Comparison of ENCODE assay signal across 8 cellular contexts in genomic region chr10:16843252-16843870, GRCh38. TPM values are rescaled to one million over a fixed set of nuclear protein-coding genes. Genes with fewer than 3 reads are reported as not detected.
DNase-seq lines count a peak whose midpoint lies in the region; ATAC-seq, FAIRE-seq and TF ChIP-seq lines count a peak whose summit lies in the region.

No MANE protein-coding gene starts in this region.

- CTCF ChIA-PET in activated CD8-positive, alpha-beta T cell treated with anti-CD3 and anti-CD28 coated beads for 36 hours (lab: Charles Lee), result interaction anchor here (0.6 to 2.9 kb wide), 13 partner anchors 9 to 446 kb away, joined by 3 to 12 read pairs (median 3); no protein-coding TSS in a partner anchor

- WGBS in heart left ventricle, 4 donors, result 0% methylated on average over 1 of the region's 1 CpG

- H3K9me3 ChIP-seq in heart left ventricle, result no peaks in the 10 kb centered on the region

- intact Hi-C loops in activated CD8-positive, alpha-beta T cell treated with anti-CD3 and anti-CD28 coated beads for 36 hours (cut with micrococcal nuclease), result loop anchor here (1.0 kb wide), 1 partner anchor 414 kb away; no protein-coding TSS in a partner anchor
- intact Hi-C loops in heart left ventricle (cut with DNase I), result loop anchor here (1.0 to 10.0 kb wide), 7 partner anchors 413 to 591 kb away; no protein-coding TSS in a partner anchor
- intact Hi-C loops in activated T-helper 2 cell treated with anti-CD3 and anti-CD28 coated beads, Interferon-gamma antibody, Interleukin-2, Interleukin-4, amounts not matched to agents 10 μg/mL and 5 μg/mL and 100 μg/mL, durations not matched to agents 14 hours and 24 hours and 36 hours (cut with micrococcal nuclease), result loop anchor here (1.0 to 5.0 kb wide), 3 partner anchors 184 to 584 kb away; no protein-coding TSS in a partner anchor

- peak; percentile 71 for TF ChIP-seq CTCF in D721Med (IDR thresholded peaks at IDR 0.05; ENCODE audit: insufficient read depth, missing control alignments)
- peak; percentile 78 for TF ChIP-seq CTCF in activated CD8-positive, alpha-beta T cell treated with anti-CD3 and anti-CD28 coated beads for 36 hours (IDR thresholded peaks at IDR 0.05)
- TF ChIP-seq CTCF in heart left ventricle (IDR thresholded peaks at IDR 0.05), result peak; percentile 58 to 79 (median 68)

- H3K27ac Mint-ChIP-seq in activated CD8-positive, alpha-beta T cell treated with anti-CD3 and anti-CD28 coated beads for 36 hours, result no peak overlapping the region
- no peak overlapping the region for H3K27ac Mint-ChIP-seq in activated T-helper 2 cell treated with anti-CD3 and anti-CD28 coated beads, Interferon-gamma antibody, Interleukin-2, Interleukin-4, amounts not matched to agents 10 μg/mL and 5 μg/mL and 100 μg/mL, durations not matched to agents 14 hours and 24 hours and 36 hours

- H3K4me1 Mint-ChIP-seq in activated CD8-positive, alpha-beta T cell treated with anti-CD3 and anti-CD28 coated beads for 36 hours (ENCODE audit: low read depth), result no peaks in the 10 kb centered on the region
- peaks cover 2% of the 10 kb centered on the region for H3K4me1 Mint-ChIP-seq in activated T-helper 2 cell treated with anti-CD3 and anti-CD28 coated beads, Interferon-gamma antibody, Interleukin-2, Interleukin-4, amounts not matched to agents 10 μg/mL and 5 μg/mL and 100 μg/mL, durations not matched to agents 14 hours and 24 hours and 36 hours (ENCODE audit: low read depth)

- H3K36me3 Mint-ChIP-seq in activated CD8-positive, alpha-beta T cell treated with anti-CD3 and anti-CD28 coated beads for 36 hours (ENCODE audit: low read depth), result no peaks in the 10 kb centered on the region
- H3K36me3 Mint-ChIP-seq in activated T-helper 2 cell treated with anti-CD3 and anti-CD28 coated beads, Interferon-gamma antibody, Interleukin-2, Interleukin-4, amounts not matched to agents 10 μg/mL and 5 μg/mL and 100 μg/mL, durations not matched to agents 14 hours and 24 hours and 36 hours (ENCODE audit: low read depth), result no peaks in the 10 kb centered on the region

- no peak overlapping the region for H3K4me3 Mint-ChIP-seq in activated CD8-positive, alpha-beta T cell treated with anti-CD3 and anti-CD28 coated beads for 36 hours
- H3K4me3 Mint-ChIP-seq in activated T-helper 2 cell treated with anti-CD3 and anti-CD28 coated beads, Interferon-gamma antibody, Interleukin-2, Interleukin-4, amounts not matched to agents 10 μg/mL and 5 μg/mL and 100 μg/mL, durations not matched to agents 14 hours and 24 hours and 36 hours (ENCODE audit: low read depth), result no peak overlapping the region

- FAIRE-seq in D721Med (lab: Jason Lieb, UNC), result peak; percentile 92

- ATAC-seq in GM19351 (IDR thresholded peaks at IDR 0.05; ENCODE audit: unreplicated experiment) (peak; percentile 65), heart left ventricle (peak; percentile 45 to 61 (median 52))
- peak; percentile 49 for ATAC-seq in activated CD8-positive, alpha-beta T cell treated with anti-CD3 and anti-CD28 coated beads for 36 hours

- H3K4me3 ChIP-seq in heart left ventricle, result no peak overlapping the region

- no peak for TF ChIP-seq POLR2A in heart left ventricle (IDR thresholded peaks at IDR 0.05)

- H3K9me3 Mint-ChIP-seq in activated CD8-positive, alpha-beta T cell treated with anti-CD3 and anti-CD28 coated beads for 36 hours, result no peaks in the 10 kb centered on the region
- no peaks in the 10 kb centered on the region for H3K9me3 Mint-ChIP-seq in activated T-helper 2 cell treated with anti-CD3 and anti-CD28 coated beads, Interferon-gamma antibody, Interleukin-2, Interleukin-4, amounts not matched to agents 10 μg/mL and 5 μg/mL and 100 μg/mL, durations not matched to agents 14 hours and 24 hours and 36 hours

- no peaks in the 10 kb centered on the region for H3K27me3 Mint-ChIP-seq in activated CD8-positive, alpha-beta T cell treated with anti-CD3 and anti-CD28 coated beads for 36 hours
- peaks cover 17% of the 10 kb centered on the region for H3K27me3 Mint-ChIP-seq in activated T-helper 2 cell treated with anti-CD3 and anti-CD28 coated beads, Interferon-gamma antibody, Interleukin-2, Interleukin-4, amounts not matched to agents 10 μg/mL and 5 μg/mL and 100 μg/mL, durations not matched to agents 14 hours and 24 hours and 36 hours (ENCODE audit: low read depth)

- DNase-seq in D721Med (ENCODE audit: insufficient read length, low spot score) (no peak), NCI-H1092 (lab: John Stamatoyannopoulos, UW) (peak; percentile 50), heart left ventricle (peak in 1 of 5 donors; percentile 19), retina (peak; percentile 63), mucosa of gallbladder (ENCODE audit: low spot score) (no peak)
- DNase-seq in activated CD8-positive, alpha-beta T cell treated with anti-CD3 and anti-CD28 coated beads for 36 hours, result no peak
- DNase-seq in activated T-helper 2 cell treated with anti-CD3 and anti-CD28 coated beads, Interferon-gamma antibody, Interleukin-2, Interleukin-4, amounts not matched to agents 10 μg/mL and 5 μg/mL and 100 μg/mL, durations not matched to agents 14 hours and 24 hours and 36 hours (ENCODE audit: low spot score), result no peak

- no peak overlapping the region for H3K27ac ChIP-seq in heart left ventricle

- peaks cover 0 to 12% (median 0%) of the 10 kb centered on the region in 12 donors for H3K4me1 ChIP-seq in heart left ventricle

- H3K36me3 ChIP-seq in heart left ventricle, result no peaks in the 10 kb centered on the region

- POLR2A ChIA-PET in activated CD8-positive, alpha-beta T cell treated with anti-CD3 and anti-CD28 coated beads for 36 hours (lab: Charles Lee), result interaction anchor here (0.6 kb wide), 1 partner anchor 48 kb away, joined by 5 read pairs; no protein-coding TSS in a partner anchor

- no peaks in the 10 kb centered on the region for H3K27me3 ChIP-seq in heart left ventricle

RNA-seq across cellular contexts. Expression of gene RSU1, which starts 26.1 kb away (rescaled TPM):
- 10 to 100 TPM; 42.4 to 47.5 TPM for total RNA-seq in activated CD8-positive, alpha-beta T cell treated with anti-CD3 and anti-CD28 coated beads for 36 hours
- 10 to 100 TPM; 42.3 to 84.1 (median 53.0) TPM for total RNA-seq in heart left ventricle
- 10 to 100 TPM; 29.6 to 68.9 TPM for polyA plus RNA-seq in heart left ventricle
- 49.1 and 54.0 TPM in 2 replicates for total RNA-seq in activated T-helper 2 cell treated with anti-CD3 and anti-CD28 coated beads, Interferon-gamma antibody, Interleukin-2, Interleukin-4, amounts not matched to agents 10 μg/mL and 5 μg/mL and 100 μg/mL, durations not matched to agents 14 hours and 24 hours and 36 hours
- total RNA-seq in mucosa of gallbladder, result 51.0 TPM

Comparison
In these comparisons a context has a peak if more than half of its experiments do, and no peak if none do; other contexts are left out.
1. DNase-seq: peak in NCI-H1092 (single experiment) and retina (single experiment); none in D721Med (single experiment), activated CD8-positive, alpha-beta T cell treated with anti-CD3 and anti-CD28 coated beads for 36 hours (single experiment), activated T-helper 2 cell treated with anti-CD3 and anti-CD28 coated beads, Interferon-gamma antibody, Interleukin-2, Interleukin-4, amounts not matched to agents 10 μg/mL and 5 μg/mL and 100 μg/mL, durations not matched to agents 14 hours and 24 hours and 36 hours (single experiment) and mucosa of gallbladder (single experiment).
2. Peak in every context shown above with its lines, with median percentiles within 50 percentile points of each other: CTCF ChIP-seq and ATAC-seq.